8 cellular contexts compared by ENCODE assay signal in the genomic region with DNA sequence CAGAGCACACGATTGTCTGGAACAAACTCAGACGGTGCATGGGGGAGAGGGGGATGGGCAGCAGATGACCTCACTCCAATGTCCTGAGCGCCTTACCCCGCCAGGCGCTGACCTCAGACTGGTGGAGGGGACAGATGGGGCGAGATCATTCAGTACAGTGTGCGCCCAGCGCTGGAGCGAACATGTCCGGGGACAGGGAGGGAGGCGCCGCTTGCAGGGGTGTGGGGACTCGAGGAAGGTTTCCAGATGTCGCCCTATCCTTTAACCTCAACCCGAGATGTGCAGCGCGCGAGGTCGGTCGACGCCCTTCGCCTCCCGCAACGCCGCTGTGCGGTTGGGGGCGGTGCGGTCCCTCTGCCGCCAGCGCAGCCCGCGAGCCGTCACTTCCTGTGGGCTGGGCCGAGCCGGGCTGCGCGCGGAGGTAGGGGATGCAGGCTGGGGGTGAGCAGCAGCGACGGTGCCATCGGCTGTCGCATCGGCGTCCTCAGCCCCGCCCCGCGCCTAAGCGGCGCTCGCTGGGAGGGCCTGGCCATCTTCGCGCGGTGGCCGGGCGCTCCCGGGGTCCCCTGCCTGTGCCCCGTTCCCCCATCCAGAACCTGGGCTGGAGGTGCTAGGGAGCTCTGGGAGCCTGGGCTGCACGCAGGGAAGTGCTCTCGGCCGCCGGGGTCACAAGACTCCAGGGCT. TPM values are rescaled to one million over a fixed set of nuclear protein-coding genes. Genes with fewer than 3 reads are reported as not detected.
DNase-seq lines count a peak whose midpoint lies in the region; ATAC-seq and TF ChIP-seq lines count a peak whose summit lies in the region.

No MANE protein-coding gene starts in this region.

- DNase-seq in GOT3 (lab: John Stamatoyannopoulos, UW) (peak; percentile 27), NCI-H460 (ENCODE audit: extremely low read depth, low read depth) (peak; percentile 44), dorsolateral prefrontal cortex (peak; percentile 70 to 93 (median 88)), right lobe of liver (peak in 1 of 3 donors; percentile 74)
- DNase-seq in activated CD4-positive, alpha-beta T cell treated with anti-CD3 and anti-CD28 coated beads, Interleukin-2, amount 50 U/mL, for 4 hours, result peak; percentile 56 to 65
- DNase-seq in stimulated activated CD4-positive, alpha-beta T cell treated with anti-CD3 and anti-CD28 coated beads, Interleukin-4, amount 100 ng/mL, for 24 hours, result peak; percentile 79

- H3K27ac ChIP-seq in BLaER1, result no peak overlapping the region
- H3K27ac ChIP-seq in dorsolateral prefrontal cortex, result peak overlapping the region; percentile 79 to 100 (median 98)
- H3K27ac ChIP-seq in right lobe of liver, result peak overlapping the region in 2 of 3 donors; percentile 57 to 69

- peak; percentile 64 for TF ChIP-seq POLR2A in right lobe of liver (IDR thresholded peaks at IDR 0.05)

- ATAC-seq in right lobe of liver (peak; percentile 83 to 92 (median 89)), GM19395 (IDR thresholded peaks at IDR 0.05; ENCODE audit: unreplicated experiment) (no peak)

- H3K27me3 ChIP-seq in BLaER1 (peaks cover 27% of the 10 kb centered on the region), dorsolateral prefrontal cortex (no peaks in the 10 kb centered on the region), right lobe of liver (no peaks in the 10 kb centered on the region)

- TF ChIP-seq CTCF in dorsolateral prefrontal cortex (IDR thresholded peaks at IDR 0.05 in 54 of 56, conservative IDR thresholded peaks at IDR 0.05 in 2 of 56; ENCODE audit: low read depth in 1 of 56, partially characterized antibody in 56 of 56), result peak in 33 of 56 donors; percentile 14 to 56 (median 35)
- TF ChIP-seq CTCF in right lobe of liver (IDR thresholded peaks at IDR 0.05), result no peak

- peak overlapping the region; percentile 98 for H3K4me2 ChIP-seq in BLaER1

- H3K4me3 ChIP-seq in BLaER1, result peak overlapping the region; percentile 67
- peak overlapping the region; percentile 58 to 90 (median 78) for H3K4me3 ChIP-seq in dorsolateral prefrontal cortex
- peak overlapping the region; percentile 28 to 48 (median 38) for H3K4me3 ChIP-seq in right lobe of liver

- intact Hi-C loops in dorsolateral prefrontal cortex (cut with DNase I), result no loop called here
- intact Hi-C loops in right lobe of liver (cut with DNase I), result no loop called here

- WGBS in right lobe of liver (ENCODE audit: insufficient coverage, low coverage, low lambda C conversion rate, missing lambda C conversion rate), result 6% methylated on average over 22 of the region's 61 CpGs

- H3K36me3 ChIP-seq in BLaER1 (no peaks in the 10 kb centered on the region), right lobe of liver (no peaks in the 10 kb centered on the region)

- H3K4me1 ChIP-seq in BLaER1 (peaks cover 20% of the 10 kb centered on the region), right lobe of liver (peaks cover 0 to 19% (median 3%) of the 10 kb centered on the region in 4 donors)

- H3K9me3 ChIP-seq in BLaER1 (no peaks in the 10 kb centered on the region), right lobe of liver (no peaks in the 10 kb centered on the region)

- no peaks in the 10 kb centered on the region for H4K20me1 ChIP-seq in BLaER1

- H3K9ac ChIP-seq in BLaER1, result peak overlapping the region; percentile 58

RNA-seq across cellular contexts. Expression of a gene that starts 5.3 kb away (rescaled TPM):
- 15.6 and 18.0 TPM in 2 replicates for total RNA-seq in NCI-H460 (2014; rRNA removed; shearing (Covaris generic))
- 17.0 and 18.6 TPM in 2 replicates for polyA plus RNA-seq in NCI-H460 (2014; cell fraction: nucleus; rRNA removed)
- total RNA-seq in dorsolateral prefrontal cortex (10 to 100 TPM; 11.9 to 63.9 (median 22.6) TPM), right lobe of liver (1 to 10 TPM in 4 of 6 experiments, under 1 TPM in 2; 0.64 to 2.3 (median 1.4) TPM)

RNA-seq across cellular contexts. Expression of a gene that starts 9.6 kb away (rescaled TPM):
- 5.0 and 8.2 TPM in 2 replicates for total RNA-seq in NCI-H460 (2014; rRNA removed; shearing (Covaris generic))
- polyA plus RNA-seq in NCI-H460 (2014; cell fraction: nucleus; rRNA removed), result 3.6 and 8.6 TPM in 2 replicates
- total RNA-seq in dorsolateral prefrontal cortex (100 to 1,000 TPM in 81 of 120 experiments, 10 to 100 TPM in 39; 70.3 to 228 (median 111) TPM), right lobe of liver (1 to 10 TPM; 3.5 to 6.6 (median 4.5) TPM)

RNA-seq across cellular contexts. Expression of a gene that starts 30.3 kb away (rescaled TPM):
- total RNA-seq in NCI-H460 (2014; rRNA removed; shearing (Covaris generic)), result 87.5 and 91.5 TPM in 2 replicates
- 61.2 and 91.7 TPM in 2 replicates for polyA plus RNA-seq in NCI-H460 (2014; cell fraction: nucleus; rRNA removed)
- total RNA-seq in dorsolateral prefrontal cortex, result 10 to 100 TPM; 11.3 to 30.9 (median 21.5) TPM
- 100 to 1,000 TPM in 1 of 6 experiments, 10 to 100 TPM in 5; 23.7 to 112 (median 28.1) TPM for total RNA-seq in right lobe of liver

RNA-seq across cellular contexts. Expression of a gene that starts 46.4 kb away (rescaled TPM):
- total RNA-seq in NCI-H460 (2014; rRNA removed; shearing (Covaris generic)), result not detected in 2 replicates
- polyA plus RNA-seq in NCI-H460 (2014; cell fraction: nucleus; rRNA removed), result not detected in 2 replicates
- total RNA-seq in dorsolateral prefrontal cortex (not detected), right lobe of liver (not detected)

RNA-seq across cellular contexts. Expression of a gene that starts 58.0 kb away (rescaled TPM):
- not detected in 2 replicates for total RNA-seq in NCI-H460 (2014; rRNA removed; shearing (Covaris generic))
- polyA plus RNA-seq in NCI-H460 (2014; cell fraction: nucleus; rRNA removed), result not detected in 2 replicates
- total RNA-seq in dorsolateral prefrontal cortex (not detected), right lobe of liver (not detected)

Comparison
In these comparisons a context has a peak if more than half of its experiments do, and no peak if none do; other contexts are left out.
1. CTCF ChIP-seq: peak in dorsolateral prefrontal cortex (33 of 56); none in right lobe of liver (0 of 4).
2. Peak in every context shown above with its lines, with median percentiles within 50 percentile points of each other: H3K4me3 ChIP-seq.